In the genomic region with DNA sequence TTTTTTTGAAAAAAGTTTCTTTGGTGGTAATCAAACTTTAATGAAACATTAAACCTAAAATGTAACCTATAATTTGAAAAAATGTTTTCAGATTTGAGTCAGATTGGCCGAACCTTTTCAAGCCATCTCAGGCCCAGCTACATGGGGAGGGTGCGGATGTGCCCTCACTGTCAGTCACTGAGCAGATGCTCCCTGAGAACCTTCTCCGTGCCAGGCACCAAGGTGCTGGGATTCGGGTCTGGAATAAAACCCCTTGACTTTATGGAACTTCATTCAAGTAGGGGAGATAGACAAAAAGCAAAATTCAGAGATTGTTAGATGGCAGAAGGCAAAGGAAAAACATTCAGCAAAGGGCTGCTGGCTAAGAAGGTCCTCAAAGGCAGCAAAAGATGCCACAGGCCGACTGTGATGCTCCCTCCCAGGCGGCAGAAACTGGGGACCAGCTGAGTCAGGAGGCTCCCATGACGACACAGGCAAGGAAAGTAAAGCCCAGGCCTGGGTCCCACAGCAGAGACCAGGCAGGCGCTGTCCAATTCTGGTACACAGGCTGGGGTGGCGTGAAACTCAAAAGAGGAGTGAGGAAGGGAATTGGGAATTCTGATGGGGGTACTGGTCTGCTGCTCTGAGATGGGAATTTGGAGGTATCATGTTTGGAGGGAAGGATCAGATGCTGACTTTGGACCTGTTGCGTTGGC, we compare ENCODE assay signal across 15 cellular contexts.
"Had no signal": no experiment of that assay in that cellular context is flagged by ENCODE, and none has a peak within 500 bp of the region (broad histone marks: within the 10 kb centered on the region; RNA-seq: fewer than 3 reads in every experiment).

No MANE protein-coding gene starts in this region.

- H3K36me3 Mint-ChIP-seq: natural killer cell treated with Interleukin-12 subunit alpha and Interleukin-12 subunit beta and Interleukin-15 and Interleukin-18, amount 100 ng/mL, for 72 hours had no signal

- ATAC-seq: foreskin keratinocyte; lower lobe of right lung; natural killer cell treated with Interleukin-12 subunit alpha and Interleukin-12 subunit beta and Interleukin-15 and Interleukin-18, amount 100 ng/mL, for 72 hours; right cardiac atrium had no signal

- H3K4me3 Mint-ChIP-seq: dendritic cell treated with granulocyte-macrophage colony-stimulating factor and Interleukin-4, amounts not matched to agents 40 ng/mL and 50 ng/mL, for 4 days; natural killer cell treated with Interleukin-12 subunit alpha and Interleukin-12 subunit beta and Interleukin-15 and Interleukin-18, amount 100 ng/mL, for 72 hours had no signal

- H3K27me3 Mint-ChIP-seq: dendritic cell treated with granulocyte-macrophage colony-stimulating factor and Interleukin-4, amounts not matched to agents 40 ng/mL and 50 ng/mL, for 4 days had no signal

- H3K9me3 Mint-ChIP-seq: dendritic cell treated with granulocyte-macrophage colony-stimulating factor and Interleukin-4, amounts not matched to agents 40 ng/mL and 50 ng/mL, for 4 days; natural killer cell treated with Interleukin-12 subunit alpha and Interleukin-12 subunit beta and Interleukin-15 and Interleukin-18, amount 100 ng/mL, for 72 hours had no signal

- H3K27ac Mint-ChIP-seq: dendritic cell treated with granulocyte-macrophage colony-stimulating factor and Interleukin-4, amounts not matched to agents 40 ng/mL and 50 ng/mL, for 4 days; natural killer cell treated with Interleukin-12 subunit alpha and Interleukin-12 subunit beta and Interleukin-15 and Interleukin-18, amount 100 ng/mL, for 72 hours had no signal

- DNase-seq: central memory CD4-positive, alpha-beta T cell; erythroblast; foreskin keratinocyte; hippocampal formation; left ventricle myocardium inferior; lower lobe of right lung; mesenchymal stem cell; midbrain; right cardiac atrium; small intestine; stimulated activated CD4-positive, alpha-beta T cell treated with anti-CD3 and anti-CD28 coated beads, Interleukin-12 subunit alpha, Interleukin-12 subunit beta, amount 100 ng/mL, for 4 hours; stimulated activated naive CD4-positive, alpha-beta T cell treated with Interleukin-2 at 50 U/mL for 16 hours; upper lobe of left lung had no signal
